8 cellular contexts compared by ENCODE assay signal in the genomic region with DNA sequence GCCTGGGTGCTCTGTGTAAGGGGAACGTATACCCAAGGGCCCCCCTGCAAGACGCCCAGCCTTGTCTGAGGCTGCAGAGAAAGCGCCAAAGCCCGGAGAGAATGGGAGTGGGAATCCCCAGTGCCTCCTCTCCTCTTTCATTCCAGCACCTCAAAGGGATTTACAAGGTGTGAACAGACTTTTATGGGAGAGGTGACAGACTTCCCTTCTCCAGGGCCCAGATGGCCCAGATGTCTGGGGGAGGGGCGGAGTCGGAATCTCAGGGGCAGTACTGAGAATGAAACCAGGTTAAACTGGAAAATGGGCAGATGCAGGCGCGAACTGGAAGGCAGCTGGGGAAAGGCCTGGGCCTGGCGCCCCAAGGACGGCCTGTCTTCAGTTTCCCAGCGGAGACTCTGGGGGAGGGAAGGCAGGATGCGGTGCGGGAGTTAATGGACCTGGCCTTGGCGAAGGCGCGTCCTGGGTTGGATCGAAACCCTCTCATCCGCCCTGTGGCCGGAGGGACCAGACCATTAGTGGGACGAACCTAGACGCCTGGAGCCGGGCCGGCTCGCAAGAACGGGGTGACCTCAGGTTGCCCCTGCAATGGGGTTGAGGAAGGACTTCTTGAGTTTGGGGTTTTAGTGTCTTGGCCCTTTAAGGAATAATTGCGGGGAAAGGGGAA. TPM values are rescaled to one million over a fixed set of nuclear protein-coding genes. Genes with fewer than 3 reads are reported as not detected.
DNase-seq lines count a peak whose midpoint lies in the region; ATAC-seq, FAIRE-seq and TF ChIP-seq lines count a peak whose summit lies in the region.

No MANE protein-coding gene starts in this region.

- peaks cover 13% of the 10 kb centered on the region for H3K36me3 ChIP-seq in SJSA1
- peaks cover 0 to 22% (median 11%) of the 10 kb centered on the region in 4 donors for H3K36me3 ChIP-seq in upper lobe of left lung

- TF ChIP-seq CTCF in GM12865 (IDR thresholded peaks at IDR 0.05; ENCODE audit: insufficient read depth, low read depth, low read length, missing control alignments) (no peak), coronary artery (IDR thresholded peaks at IDR 0.05) (no peak), upper lobe of left lung (IDR thresholded peaks at IDR 0.05) (no peak)

- H3K27me3 ChIP-seq in SJSA1 (replicated peaks), result no peaks in the 10 kb centered on the region
- no peaks in the 10 kb centered on the region for H3K27me3 ChIP-seq in mononuclear cell (ENCODE audit: insufficient read depth, low read length)
- peaks cover 0 to 7% (median 0%) of the 10 kb centered on the region in 4 donors for H3K27me3 ChIP-seq in upper lobe of left lung

- H3K4me1 ChIP-seq in SJSA1 (replicated peaks) (peaks cover 38% of the 10 kb centered on the region), mononuclear cell (ENCODE audit: insufficient read depth, low read length) (peaks cover 54% of the 10 kb centered on the region), upper lobe of left lung (peaks cover 42 to 74% (median 58%) of the 10 kb centered on the region in 4 donors)

- ATAC-seq in upper lobe of left lung (ENCODE audit: low FRiP score in 2 of 2), result peak in 1 of 2 donors; percentile 0

- 9 to 11% methylated on average over 24 to 26 of the region's 26 CpGs for WGBS in upper lobe of left lung, 2 donors

- TF ChIP-seq POLR2A in upper lobe of left lung (IDR thresholded peaks at IDR 0.05), result no peak

- no peaks in the 10 kb centered on the region for H3K9me3 ChIP-seq in SJSA1 (replicated peaks)
- H3K9me3 ChIP-seq in mononuclear cell (ENCODE audit: low read depth, low read length), result no peaks in the 10 kb centered on the region
- no peaks in the 10 kb centered on the region for H3K9me3 ChIP-seq in upper lobe of left lung

- no peak for TF ChIP-seq EP300 in upper lobe of left lung (IDR thresholded peaks at IDR 0.05)

- H3K27ac ChIP-seq in SJSA1, result no peak overlapping the region
- H3K27ac ChIP-seq in coronary artery, result peak overlapping the region; percentile 81 to 97
- H3K27ac ChIP-seq in upper lobe of left lung, result peak overlapping the region; percentile 87 to 94 (median 92)

- FAIRE-seq in HTR-8/SVneo (lab: Jason Lieb, UNC), result no peak

- DNase-seq in GM12865 (ENCODE audit: low read depth), result peak; percentile 57
- peak in 1 of 2 experiments; percentile 66 for DNase-seq in SJSA1 (ENCODE audit: low read depth in 1 of 2, low spot score in 2 of 2)
- DNase-seq in coronary artery (ENCODE audit: low spot score), result no peak
- peak in 1 of 2 donors; percentile 79 for DNase-seq in upper lobe of left lung
- no peak for DNase-seq in mesenteric fat pad (ENCODE audit: low spot score)
- DNase-seq in HTR-8/SVneo (ENCODE audit: insufficient read length, low spot score), result no peak
- no peak for DNase-seq in NCI-H187 (lab: John Stamatoyannopoulos, UW)

- peak overlapping the region; percentile 50 for H3K4me3 ChIP-seq in GM12865 (ENCODE audit: low read depth, low read length)
- peak overlapping the region; percentile 72 for H3K4me3 ChIP-seq in SJSA1
- peak overlapping the region; percentile 92 for H3K4me3 ChIP-seq in coronary artery
- peak overlapping the region; percentile 32 for H3K4me3 ChIP-seq in mononuclear cell (ENCODE audit: low read length)
- peak overlapping the region; percentile 3 to 99 (median 84) for H3K4me3 ChIP-seq in upper lobe of left lung

RNA-seq across cellular contexts. Expression of gene TRIP10, which starts 0.6 kb away (rescaled TPM):
- total RNA-seq in SJSA1 (2014; rRNA removed; shearing (Covaris generic)), result 25.1 and 50.0 TPM in 2 replicates
- total RNA-seq in mononuclear cell (4.2 TPM), upper lobe of left lung (100 to 1,000 TPM in 2 of 6 donors, 10 to 100 TPM in 4; 59.6 to 423 (median 74.3) TPM), mesenteric fat pad (88.3 TPM)

RNA-seq across cellular contexts. Expression of gene GPR108, which starts 1.5 kb away (rescaled TPM):
- total RNA-seq in SJSA1 (2014; rRNA removed; shearing (Covaris generic)), result 30.1 and 38.2 TPM in 2 replicates
- total RNA-seq in mononuclear cell (43.9 TPM), upper lobe of left lung (100 to 1,000 TPM in 1 of 6 donors, 10 to 100 TPM in 5; 51.6 to 105 (median 69.0) TPM), mesenteric fat pad (55.4 TPM)

RNA-seq across cellular contexts. Expression of gene C3, which starts 18.4 kb away (rescaled TPM):
- total RNA-seq in SJSA1 (2014; rRNA removed; shearing (Covaris generic)), result not detected in 2 replicates
- total RNA-seq in mononuclear cell (3.1 TPM), upper lobe of left lung (1,000 to 10,000 TPM in 2 of 6 donors, 100 to 1,000 TPM in 4; 461 to 1,221 (median 854) TPM), mesenteric fat pad (1,009 TPM)

RNA-seq across cellular contexts. Expression of gene SH2D3A, which starts 28.4 kb away (rescaled TPM):
- not detected in 2 replicates for total RNA-seq in SJSA1 (2014; rRNA removed; shearing (Covaris generic))
- total RNA-seq in mononuclear cell (14.0 TPM), upper lobe of left lung (100 to 1,000 TPM in 1 of 6 donors, 10 to 100 TPM in 5; 24.9 to 109 (median 35.8) TPM), mesenteric fat pad (0.55 TPM)

RNA-seq across cellular contexts. Expression of gene VAV1, which starts 33.6 kb away (rescaled TPM):
- total RNA-seq in SJSA1 (2014; rRNA removed; shearing (Covaris generic)), result not detected in 2 replicates
- total RNA-seq in mononuclear cell (46.8 TPM), upper lobe of left lung (10 to 100 TPM; 13.9 to 53.4 (median 24.1) TPM), mesenteric fat pad (16.4 TPM)

Comparison
In these comparisons a context has a peak if more than half of its experiments do, and no peak if none do; other contexts are left out.
1. H3K4me3 ChIP-seq: peak in every context shown above with its lines; median percentile 92 in coronary artery; 84 in upper lobe of left lung; 72 in SJSA1; 50 in GM12865; 32 in mononuclear cell.
2. RNA of gene C3, which starts 18.4 kb away (total RNA-seq): 1,009 TPM in mesenteric fat pad (single experiment) and 461 to 1,221 TPM in upper lobe of left lung; 3.1 TPM in mononuclear cell (single experiment) and not detected in SJSA1; every median in the first group is over 100 times any median in the second.